8 cellular contexts compared by ENCODE assay signal in genomic region chr6:35468181-35468979, GRCh38. TPM values are rescaled to one million over a fixed set of nuclear protein-coding genes. Genes with fewer than 3 reads are reported as not detected.
DNase-seq lines count a peak whose midpoint lies in the region; ATAC-seq and TF ChIP-seq lines count a peak whose summit lies in the region.

Gene RPL10A (plus strand): TSS chr6:35468401. CDS start chr6:35468435, 34 bp downstream.

- TF ChIP-seq CTCF in liver (IDR thresholded peaks at IDR 0.05; ENCODE audit: low read depth, low read length, missing input control), result peak; percentile 98

- peak within 1 kb of the TSS; percentile 99 for H3K4me3 Mint-ChIP-seq in dendritic cell treated with granulocyte-macrophage colony-stimulating factor and Interleukin-4, amounts not matched to agents 40 ng/mL and 50 ng/mL, for 4 days

- H3K27ac ChIP-seq in liver (ENCODE audit: low read depth in 1 of 2, low read length in 2 of 2), result peak within 1 kb of the TSS; percentile 76 to 86

- H3K36me3 ChIP-seq in liver (ENCODE audit: control insufficient read depth in 4 of 4, insufficient read depth in 3 of 4, low read depth in 1 of 4, low read length in 3 of 4), result peaks cover 2 to 29% (median 19%) of the 10 kb centered on the region in 4 donors

- H3K9ac ChIP-seq in liver (ENCODE audit: low read depth in 1 of 2, low read length in 2 of 2), result peak within 1 kb of the TSS; percentile 79 to 81

- no peaks in the 10 kb centered on the region for H3K27me3 Mint-ChIP-seq in dendritic cell treated with granulocyte-macrophage colony-stimulating factor and Interleukin-4, amounts not matched to agents 40 ng/mL and 50 ng/mL, for 4 days

- H3K36me3 Mint-ChIP-seq in dendritic cell treated with granulocyte-macrophage colony-stimulating factor and Interleukin-4, amounts not matched to agents 40 ng/mL and 50 ng/mL, for 4 days (ENCODE audit: low read depth), result peaks cover 54% of the 10 kb centered on the region

- intact Hi-C loops in dendritic cell treated with granulocyte-macrophage colony-stimulating factor and Interleukin-4, amounts not matched to agents 40 ng/mL and 50 ng/mL, for 4 days (cut with micrococcal nuclease), result loop anchor here (1.0 kb wide), 3 partner anchors 16 to 171 kb away; partner anchors contain the start of genes DEF6, FANCE and PPARD

- H3K4me1 Mint-ChIP-seq in dendritic cell treated with granulocyte-macrophage colony-stimulating factor and Interleukin-4, amounts not matched to agents 40 ng/mL and 50 ng/mL, for 4 days (ENCODE audit: low read depth), result peaks cover 34% of the 10 kb centered on the region

- peak; percentile 82 for ATAC-seq in GM19324 (IDR thresholded peaks at IDR 0.05; ENCODE audit: low FRiP score, unreplicated experiment)
- ATAC-seq in HG03520 (IDR thresholded peaks at IDR 0.05; ENCODE audit: unreplicated experiment), result peak; percentile 75

- peak; percentile 90 to 93 for TF ChIP-seq RAD21 in liver (IDR thresholded peaks at IDR 0.05)

- no peaks in the 10 kb centered on the region for H3K9me3 Mint-ChIP-seq in dendritic cell treated with granulocyte-macrophage colony-stimulating factor and Interleukin-4, amounts not matched to agents 40 ng/mL and 50 ng/mL, for 4 days

- H3K27ac Mint-ChIP-seq in dendritic cell treated with granulocyte-macrophage colony-stimulating factor and Interleukin-4, amounts not matched to agents 40 ng/mL and 50 ng/mL, for 4 days, result peak within 1 kb of the TSS; percentile 99

- no peaks in the 10 kb centered on the region for H3K9me3 ChIP-seq in liver (ENCODE audit: control insufficient read depth in 4 of 4, low read length in 3 of 4)

- H3K27me3 ChIP-seq in liver (ENCODE audit: control insufficient read depth in 4 of 4, insufficient read depth in 4 of 4, low read length in 3 of 4), result no peaks in the 10 kb centered on the region

- WGBS in liver, result under 1% methylated on average over 86 of the region's 86 CpGs

- H3K4me3 ChIP-seq in liver (ENCODE audit: low read depth in 1 of 3, low read length in 3 of 3), result peak within 1 kb of the TSS; percentile 82 to 91 (median 86)

- H3K4me1 ChIP-seq in liver (ENCODE audit: control insufficient read depth in 4 of 4, insufficient read depth in 4 of 4, low read length in 3 of 4), result peaks cover 0 to 24% (median 16%) of the 10 kb centered on the region in 4 donors

- DNase-seq in C1 segment of cervical spinal cord (lab: John Stamatoyannopoulos, UW) (peak; percentile 63 to 94 (median 91)), NCI-H748 (lab: John Stamatoyannopoulos, UW; ENCODE audit: unreplicated experiment) (peak; percentile 98)
- DNase-seq in activated CD4-positive, alpha-beta T cell treated with anti-CD3 and anti-CD28 coated beads, Interleukin-2, amount 50 U/mL, for 24 hours (ENCODE audit: low read depth in 1 of 2, low spot score in 1 of 2), result peak; percentile 91 to 96
- DNase-seq in stimulated activated CD4-positive, alpha-beta T cell treated with anti-CD3 and anti-CD28 coated beads, Interleukin-4, amount 100 ng/mL, for 24 hours, result peak; percentile 97

TF ChIP-seq in liver, 16 proteins besides CTCF, POLR2A, EP300 and RAD21:
- peak in 1 of 2 donors; percentile 16 for TF ChIP-seq RXRA (IDR thresholded peaks at IDR 0.05)
- no peak for TF ChIP-seq FOXA1 (IDR thresholded peaks at IDR 0.05)
- TF ChIP-seq ATF3 (IDR thresholded peaks at IDR 0.05), result no peak
- TF ChIP-seq FOXA2 (IDR thresholded peaks at IDR 0.05), result no peak
- no peak for TF ChIP-seq JUND (IDR thresholded peaks at IDR 0.05)
- no peak for TF ChIP-seq EGR1 (IDR thresholded peaks at IDR 0.05; ENCODE audit: low read depth in 2 of 2)
- TF ChIP-seq MAX (IDR thresholded peaks at IDR 0.05), result peak; percentile 82
- TF ChIP-seq REST (IDR thresholded peaks at IDR 0.05), result peak; percentile 96
- TF ChIP-seq TAF1 (conservative IDR thresholded peaks at IDR 0.05), result peak; percentile 98
- peak; percentile 62 for TF ChIP-seq SP1 (IDR thresholded peaks at IDR 0.05)
- TF ChIP-seq NR2F2 (IDR thresholded peaks at IDR 0.05), result peak; percentile 9
- TF ChIP-seq YY1 (IDR thresholded peaks at IDR 0.05), result peak; percentile 82
- TF ChIP-seq ZBTB33 (IDR thresholded peaks at IDR 0.05), result peak; percentile 99
- TF ChIP-seq HNF4G (IDR thresholded peaks at IDR 0.05), result no peak
- TF ChIP-seq HNF4A (conservative IDR thresholded peaks at IDR 0.05), result no peak
- peak in 1 of 2 donors; percentile 22 for TF ChIP-seq GABPA (IDR thresholded peaks at IDR 0.05 in 1 of 2, conservative IDR thresholded peaks at IDR 0.05 in 1 of 2)

RNA-seq across cellular contexts. Expression of gene RPL10A, which starts in this region (rescaled TPM):
- total RNA-seq in liver, result 1,000 to 10,000 TPM in 1 of 2 donors, 100 to 1,000 TPM in 1; 363 to 1,235 TPM
- 100 to 1,000 TPM; 213 to 694 TPM for polyA plus RNA-seq in liver

Comparison
In these comparisons a context has a peak if more than half of its experiments do, and no peak if none do; other contexts are left out.
1. Peak in every context shown above with its lines: DNase-seq, ATAC-seq, H3K4me3 ChIP-seq and H3K27ac ChIP-seq.